22 cellular contexts compared by ENCODE assay signal in genomic region chr6:11190625-11191245, GRCh38.
"Had no signal": no experiment of that assay in that cellular context is flagged by ENCODE, and none has a peak within 500 bp of the region (broad histone marks: within the 10 kb centered on the region; RNA-seq: fewer than 3 reads in every experiment).

No MANE protein-coding gene starts in this region.

- H3K4me1 Mint-ChIP-seq: stimulated activated memory B cell treated with anti-CD40 and anti-IgM and Interleukin-4, amounts not matched to agents 10 μg/mL and 1 μg/mL and 100 μg/mL, for 72 hours had no signal

- DNase-seq: effector memory CD4-positive, alpha-beta T cell; glutamatergic neuron; kidney; left cardiac atrium; left ventricle myocardium superior; mesenchymal stem cell; naive B cell; posterior cingulate gyrus; stimulated activated CD4-positive, alpha-beta T cell treated with anti-CD3 and anti-CD28 coated beads, Interleukin-4, amount 100 ng/mL, for 1 hour; stimulated activated CD8-positive, alpha-beta memory T cell treated with anti-CD3 and anti-CD28 coated beads, Interleukin-4, amount 100 ng/mL, for 48 hours; stimulated activated naive CD8-positive, alpha-beta T cell treated with anti-CD3 and anti-CD28 coated beads, Interleukin-15, amount 100 ng/mL, for 72 hours; testis; upper lobe of right lung had no signal

- H3K4me3 ChIP-seq: esophagus muscularis mucosa, gastroesophageal sphincter, lung, testis, tibial nerve, upper lobe of right lung, vagina had no signal

- ATAC-seq: gastroesophageal sphincter; left cardiac atrium; left ventricle myocardium superior; right cardiac atrium; stimulated activated memory B cell treated with anti-CD40 and anti-IgM and Interleukin-4, amounts not matched to agents 10 μg/mL and 1 μg/mL and 100 μg/mL, for 72 hours; stimulated activated naive CD8-positive, alpha-beta T cell treated with anti-CD3 and anti-CD28 coated beads, Interleukin-15, amount 100 ng/mL, for 72 hours had no signal

- H3K9me3 ChIP-seq: esophagus muscularis mucosa, gastroesophageal sphincter, neutrophil, testis, tibial nerve, upper lobe of right lung, vagina had no signal

- H3K27me3 ChIP-seq: esophagus muscularis mucosa, gastroesophageal sphincter, neutrophil, testis, tibial nerve, upper lobe of right lung, vagina had no signal

- H3K27ac ChIP-seq: epithelial cell of prostate, esophagus muscularis mucosa, gastroesophageal sphincter, neutrophil, testis, upper lobe of right lung, vagina had no signal

- H3K27ac Mint-ChIP-seq: stimulated activated memory B cell treated with anti-CD40 and anti-IgM and Interleukin-4, amounts not matched to agents 10 μg/mL and 1 μg/mL and 100 μg/mL, for 72 hours had no signal

- H3K9me3 Mint-ChIP-seq: naive B cell; stimulated activated memory B cell treated with anti-CD40 and anti-IgM and Interleukin-4, amounts not matched to agents 10 μg/mL and 1 μg/mL and 100 μg/mL, for 72 hours; stimulated activated naive CD8-positive, alpha-beta T cell treated with anti-CD3 and anti-CD28 coated beads, Interleukin-15, amount 100 ng/mL, for 72 hours had no signal

- H3K4me1 ChIP-seq: testis, vagina had no signal

- H3K27me3 Mint-ChIP-seq: naive B cell; stimulated activated memory B cell treated with anti-CD40 and anti-IgM and Interleukin-4, amounts not matched to agents 10 μg/mL and 1 μg/mL and 100 μg/mL, for 72 hours; stimulated activated naive CD8-positive, alpha-beta T cell treated with anti-CD3 and anti-CD28 coated beads, Interleukin-15, amount 100 ng/mL, for 72 hours had no signal

- H3K4me3 Mint-ChIP-seq: stimulated activated memory B cell treated with anti-CD40 and anti-IgM and Interleukin-4, amounts not matched to agents 10 μg/mL and 1 μg/mL and 100 μg/mL, for 72 hours; stimulated activated naive CD8-positive, alpha-beta T cell treated with anti-CD3 and anti-CD28 coated beads, Interleukin-15, amount 100 ng/mL, for 72 hours had no signal

- FAIRE-seq: kidney had no signal
